4 cellular contexts compared by ENCODE assay signal in the genomic region with DNA sequence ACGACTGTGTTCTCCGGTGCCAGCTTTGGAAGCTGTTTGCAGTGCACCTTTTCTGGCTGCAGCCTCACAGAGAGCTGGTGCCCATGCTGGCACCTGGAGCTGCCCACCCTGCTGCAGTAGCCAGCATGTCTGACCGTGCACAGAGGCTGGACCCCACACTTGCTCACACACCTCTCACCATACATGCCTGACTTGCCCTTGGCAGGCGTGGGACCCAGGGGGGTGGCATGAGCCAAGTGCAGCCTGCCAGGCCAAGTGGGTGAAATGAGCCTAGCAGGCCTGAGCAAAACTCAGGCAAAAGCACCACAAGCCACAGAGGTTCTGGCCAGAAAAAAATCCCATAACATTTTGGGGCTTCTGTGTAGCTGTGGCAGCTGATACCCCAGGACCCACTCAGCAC.
"Had no signal": no experiment of that assay in that cellular context is flagged by ENCODE, and none has a peak within 500 bp of the region (broad histone marks: within the 10 kb centered on the region; RNA-seq: fewer than 3 reads in every experiment).

No MANE protein-coding gene starts in this region.

- H3K4me3 ChIP-seq: GM23248 had no signal

- H3K27ac ChIP-seq: GM23248 had no signal

- H3K4me1 Mint-ChIP-seq: H9 had no signal

- H3K4me3 Mint-ChIP-seq: H9 had no signal

- DNase-seq: GM23248, GOT3, H9, IMR-90 had no signal
